In the genomic region with DNA sequence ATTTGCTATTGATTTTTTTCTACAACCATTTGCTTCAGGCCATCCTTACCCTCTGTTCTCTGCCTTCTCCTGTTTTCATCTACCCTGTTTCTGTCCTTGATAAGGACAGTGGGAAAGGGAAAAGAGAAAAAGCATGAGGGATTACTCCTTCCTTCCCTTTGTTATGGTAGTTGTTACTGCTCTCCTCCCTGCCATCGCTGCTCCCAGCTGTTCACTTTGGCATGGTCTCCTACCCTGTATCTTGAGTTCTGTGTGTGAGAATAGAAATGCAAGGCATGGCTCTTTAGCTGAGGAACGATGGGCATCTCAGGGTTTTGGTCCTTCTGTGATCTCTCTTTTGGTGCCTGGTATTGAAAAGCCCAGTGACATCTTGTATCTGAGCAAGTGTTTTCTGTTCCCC, we compare ENCODE assay signal across 1 cellular context.
TF ChIP-seq lines count a peak whose summit lies in the region.

No MANE protein-coding gene starts in this region.

TF ChIP-seq in WTC11, 78 proteins besides CTCF, POLR2A, EP300 and RAD21:
- TF ChIP-seq, protein P1, sequence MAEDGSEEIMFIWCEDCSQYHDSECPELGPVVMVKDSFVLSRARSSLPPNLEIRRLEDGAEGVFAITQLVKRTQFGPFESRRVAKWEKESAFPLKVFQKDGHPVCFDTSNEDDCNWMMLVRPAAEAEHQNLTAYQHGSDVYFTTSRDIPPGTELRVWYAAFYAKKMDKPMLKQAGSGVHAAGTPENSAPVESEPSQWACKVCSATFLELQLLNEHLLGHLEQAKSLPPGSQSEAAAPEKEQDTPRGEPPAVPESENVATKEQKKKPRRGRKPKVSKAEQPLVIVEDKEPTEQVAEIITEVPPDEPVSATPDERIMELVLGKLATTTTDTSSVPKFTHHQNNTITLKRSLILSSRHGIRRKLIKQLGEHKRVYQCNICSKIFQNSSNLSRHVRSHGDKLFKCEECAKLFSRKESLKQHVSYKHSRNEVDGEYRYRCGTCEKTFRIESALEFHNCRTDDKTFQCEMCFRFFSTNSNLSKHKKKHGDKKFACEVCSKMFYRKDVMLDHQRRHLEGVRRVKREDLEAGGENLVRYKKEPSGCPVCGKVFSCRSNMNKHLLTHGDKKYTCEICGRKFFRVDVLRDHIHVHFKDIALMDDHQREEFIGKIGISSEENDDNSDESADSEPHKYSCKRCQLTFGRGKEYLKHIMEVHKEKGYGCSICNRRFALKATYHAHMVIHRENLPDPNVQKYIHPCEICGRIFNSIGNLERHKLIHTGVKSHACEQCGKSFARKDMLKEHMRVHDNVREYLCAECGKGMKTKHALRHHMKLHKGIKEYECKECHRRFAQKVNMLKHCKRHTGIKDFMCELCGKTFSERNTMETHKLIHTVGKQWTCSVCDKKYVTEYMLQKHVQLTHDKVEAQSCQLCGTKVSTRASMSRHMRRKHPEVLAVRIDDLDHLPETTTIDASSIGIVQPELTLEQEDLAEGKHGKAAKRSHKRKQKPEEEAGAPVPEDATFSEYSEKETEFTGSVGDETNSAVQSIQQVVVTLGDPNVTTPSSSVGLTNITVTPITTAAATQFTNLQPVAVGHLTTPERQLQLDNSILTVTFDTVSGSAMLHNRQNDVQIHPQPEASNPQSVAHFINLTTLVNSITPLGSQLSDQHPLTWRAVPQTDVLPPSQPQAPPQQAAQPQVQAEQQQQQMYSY (CRISPR knock-in tag; IDR thresholded peaks at IDR 0.05) = no peak
- no peak for TF ChIP-seq KAT7 (CRISPR knock-in tag; IDR thresholded peaks at IDR 0.05; ENCODE audit: borderline replicate concordance)
- TF ChIP-seq, protein P2, sequence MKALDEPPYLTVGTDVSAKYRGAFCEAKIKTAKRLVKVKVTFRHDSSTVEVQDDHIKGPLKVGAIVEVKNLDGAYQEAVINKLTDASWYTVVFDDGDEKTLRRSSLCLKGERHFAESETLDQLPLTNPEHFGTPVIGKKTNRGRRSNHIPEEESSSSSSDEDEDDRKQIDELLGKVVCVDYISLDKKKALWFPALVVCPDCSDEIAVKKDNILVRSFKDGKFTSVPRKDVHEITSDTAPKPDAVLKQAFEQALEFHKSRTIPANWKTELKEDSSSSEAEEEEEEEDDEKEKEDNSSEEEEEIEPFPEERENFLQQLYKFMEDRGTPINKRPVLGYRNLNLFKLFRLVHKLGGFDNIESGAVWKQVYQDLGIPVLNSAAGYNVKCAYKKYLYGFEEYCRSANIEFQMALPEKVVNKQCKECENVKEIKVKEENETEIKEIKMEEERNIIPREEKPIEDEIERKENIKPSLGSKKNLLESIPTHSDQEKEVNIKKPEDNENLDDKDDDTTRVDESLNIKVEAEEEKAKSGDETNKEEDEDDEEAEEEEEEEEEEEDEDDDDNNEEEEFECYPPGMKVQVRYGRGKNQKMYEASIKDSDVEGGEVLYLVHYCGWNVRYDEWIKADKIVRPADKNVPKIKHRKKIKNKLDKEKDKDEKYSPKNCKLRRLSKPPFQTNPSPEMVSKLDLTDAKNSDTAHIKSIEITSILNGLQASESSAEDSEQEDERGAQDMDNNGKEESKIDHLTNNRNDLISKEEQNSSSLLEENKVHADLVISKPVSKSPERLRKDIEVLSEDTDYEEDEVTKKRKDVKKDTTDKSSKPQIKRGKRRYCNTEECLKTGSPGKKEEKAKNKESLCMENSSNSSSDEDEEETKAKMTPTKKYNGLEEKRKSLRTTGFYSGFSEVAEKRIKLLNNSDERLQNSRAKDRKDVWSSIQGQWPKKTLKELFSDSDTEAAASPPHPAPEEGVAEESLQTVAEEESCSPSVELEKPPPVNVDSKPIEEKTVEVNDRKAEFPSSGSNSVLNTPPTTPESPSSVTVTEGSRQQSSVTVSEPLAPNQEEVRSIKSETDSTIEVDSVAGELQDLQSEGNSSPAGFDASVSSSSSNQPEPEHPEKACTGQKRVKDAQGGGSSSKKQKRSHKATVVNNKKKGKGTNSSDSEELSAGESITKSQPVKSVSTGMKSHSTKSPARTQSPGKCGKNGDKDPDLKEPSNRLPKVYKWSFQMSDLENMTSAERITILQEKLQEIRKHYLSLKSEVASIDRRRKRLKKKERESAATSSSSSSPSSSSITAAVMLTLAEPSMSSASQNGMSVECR (CRISPR knock-in tag; IDR thresholded peaks at IDR 0.05; ENCODE audit: borderline replicate concordance) = no peak
